In genomic region chr6:89818977-89819335, GRCh38 we compare ENCODE assay signal across 8 cellular contexts. TPM values are rescaled to one million over a fixed set of nuclear protein-coding genes. Genes with fewer than 3 reads are reported as not detected.
DNase-seq lines count a peak whose midpoint lies in the region; ATAC-seq and TF ChIP-seq lines count a peak whose summit lies in the region.

No MANE protein-coding gene starts in this region.

- H3K9me2 ChIP-seq in MM.1S (replicated peaks; ENCODE audit: insufficient read depth, low read length) = no peaks in the 10 kb centered on the region

- peak; percentile 9 to 40 for ATAC-seq in left cardiac atrium
- no peak for ATAC-seq in GM18520 (IDR thresholded peaks at IDR 0.05; ENCODE audit: unreplicated experiment)

- CTCF ChIA-PET in HEK293 (lab: Yijun Ruan, JAX) = interaction anchor here (0.6 to 1.5 kb wide), 4 partner anchors 10 to 219 kb away, joined by 5 to 7 read pairs (median 6); no protein-coding TSS in a partner anchor

- peak overlapping the region; percentile 71 for H3K4me2 ChIP-seq in MM.1S (ENCODE audit: low read depth, low read length)

- H3K9me3 Mint-ChIP-seq in activated naive CD8-positive, alpha-beta T cell (ENCODE audit: low read depth) = no peaks in the 10 kb centered on the region
- no peaks in the 10 kb centered on the region for H3K9me3 Mint-ChIP-seq in progenitor cell of endocrine pancreas (ENCODE audit: low read depth)

- H3K27ac Mint-ChIP-seq in activated naive CD8-positive, alpha-beta T cell = peak overlapping the region; percentile 98
- peak overlapping the region; percentile 95 for H3K27ac Mint-ChIP-seq in progenitor cell of endocrine pancreas

- H3K4me1 ChIP-seq in HEK293 (ENCODE audit: control insufficient read depth, insufficient read depth, low read length) (0 out of 2 replicates have a peak, but pooled peaks cover 4% of the 10 kb centered on the region), MM.1S (ENCODE audit: low read length) (peaks cover 6% of the 10 kb centered on the region; the same call in 1 of the 2 replicates)

- intact Hi-C loops in left cardiac atrium (cut with DNase I) = no loop called here

- no peaks in the 10 kb centered on the region for H3K9me3 ChIP-seq in HEK293 (ENCODE audit: control insufficient read depth, insufficient read depth, low read depth, low read length)
- H3K9me3 ChIP-seq in MM.1S (replicated peaks; ENCODE audit: insufficient read depth, low read length) = no peaks in the 10 kb centered on the region

- H2AFZ ChIP-seq in MM.1S (ENCODE audit: low read length) = peak overlapping the region; percentile 49; the same call in 1 of the 2 replicates

- peaks cover 5% of the 10 kb centered on the region for H3K36me3 Mint-ChIP-seq in activated naive CD8-positive, alpha-beta T cell
- H3K36me3 Mint-ChIP-seq in progenitor cell of endocrine pancreas (ENCODE audit: insufficient read depth) = no peaks in the 10 kb centered on the region

- H3K27me3 ChIP-seq in MM.1S (replicated peaks; ENCODE audit: insufficient read depth, low read length) = no peaks in the 10 kb centered on the region

- TF ChIP-seq CTCF in HEK293 (tag by site-specific recombination; IDR thresholded peaks at IDR 0.05) = no peak
- 0 out of 2 replicates have a peak, but pooled peaks have one; percentile 3 for TF ChIP-seq CTCF in MM.1S (IDR thresholded peaks at IDR 0.05; ENCODE audit: low read length)
- no peak for TF ChIP-seq CTCF in progenitor cell of endocrine pancreas (IDR thresholded peaks at IDR 0.05; ENCODE audit: unreplicated experiment)

- peaks cover 14% of the 10 kb centered on the region; the same call in 1 of the 2 replicates for H4K20me1 ChIP-seq in MM.1S (ENCODE audit: insufficient read depth, low read length)

- H3K79me2 ChIP-seq in MM.1S (ENCODE audit: low read length) = peaks cover 59% of the 10 kb centered on the region

- H3K36me3 ChIP-seq in HEK293 (ENCODE audit: control insufficient read depth in 2 of 2, insufficient read depth in 1 of 2, low read length in 2 of 2) (peaks cover 0 to 3% of the 10 kb centered on the region in 2 experiments; a peak in 1 of 3 replicates), MM.1S (replicated peaks; ENCODE audit: insufficient read depth, low read length) (no peaks in the 10 kb centered on the region)

- H3K4me3 ChIP-seq in HEK293 (ENCODE audit: low read depth, low read length) (peak overlapping the region; percentile 87), MM.1S (ENCODE audit: low read length) (peak overlapping the region; percentile 77)

- peak overlapping the region; percentile 91 for H3K4me3 Mint-ChIP-seq in activated naive CD8-positive, alpha-beta T cell
- peak overlapping the region; percentile 86 for H3K4me3 Mint-ChIP-seq in progenitor cell of endocrine pancreas (ENCODE audit: low read depth)

- H3K27ac ChIP-seq in HEK293 (ENCODE audit: extremely low read depth, low read depth, low read length) (peak overlapping the region; percentile 57), MM.1S (ENCODE audit: low read length) (peak overlapping the region; percentile 84)

- peaks cover 10% of the 10 kb centered on the region for H3F3A ChIP-seq in MM.1S (ENCODE audit: insufficient read depth, low read length)

- peaks cover 34% of the 10 kb centered on the region for H3K4me1 Mint-ChIP-seq in activated naive CD8-positive, alpha-beta T cell (ENCODE audit: low read depth)
- peaks cover 13% of the 10 kb centered on the region for H3K4me1 Mint-ChIP-seq in progenitor cell of endocrine pancreas (ENCODE audit: low read depth)

- peak; percentile 26 to 52 for DNase-seq in NCI-H524 (lab: John Stamatoyannopoulos, UW)
- DNase-seq in NCI-H524 treated with DMSO at 0.1 percent for 48 hours (lab: John Stamatoyannopoulos, UW) = no peak
- DNase-seq in MM.1S = peak; percentile 34
- no peak for DNase-seq in left cardiac atrium
- no peak for DNase-seq in progenitor cell of endocrine pancreas (ENCODE audit: low spot score, unreplicated experiment)

- POLR2A ChIA-PET in HEK293 (lab: Yijun Ruan, JAX) = interaction anchor here (0.8 to 3.0 kb wide), 10 partner anchors 10 to 768 kb away, joined by 3 to 55 read pairs (median 3); partner anchors contain the start of genes CASP8AP2, LYRM2 and MAP3K7

- no peaks in the 10 kb centered on the region for H3K27me3 Mint-ChIP-seq in activated naive CD8-positive, alpha-beta T cell
- H3K27me3 Mint-ChIP-seq in progenitor cell of endocrine pancreas = no peaks in the 10 kb centered on the region

- H3K9ac ChIP-seq in MM.1S (ENCODE audit: low read length) = peak overlapping the region; percentile 78

TF ChIP-seq in HEK293, 187 proteins besides CTCF, POLR2A, EP300 and RAD21 (continues in another document):
- no peak for TF ChIP-seq ZNF544 (tag by site-specific recombination; IDR thresholded peaks at IDR 0.05)
- no peak for TF ChIP-seq ZNF473 (tag by site-specific recombination; IDR thresholded peaks at IDR 0.05)
- peak; percentile 80 for TF ChIP-seq ZBTB17 (tag by site-specific recombination; IDR thresholded peaks at IDR 0.05)
- no peak for TF ChIP-seq KLF7 (tag by site-specific recombination; IDR thresholded peaks at IDR 0.05; ENCODE audit: borderline replicate concordance)
- 0 out of 2 replicates have a peak, but pooled peaks have one; percentile 10 for TF ChIP-seq REST (tag by site-specific recombination; IDR thresholded peaks at IDR 0.05)
- TF ChIP-seq KLF1 (tag by site-specific recombination; IDR thresholded peaks at IDR 0.05) = no peak
- TF ChIP-seq BCL11A (tag by site-specific recombination; IDR thresholded peaks at IDR 0.05; ENCODE audit: low read depth) = no peak
- TF ChIP-seq ZSCAN4 (tag by site-specific recombination; IDR thresholded peaks at IDR 0.05) = no peak
- TF ChIP-seq ZNF521 (tag by site-specific recombination; IDR thresholded peaks at IDR 0.05) = no peak
- TF ChIP-seq ZNF2 (tag by site-specific recombination; IDR thresholded peaks at IDR 0.05) = no peak
- TF ChIP-seq REPIN1 (tag by site-specific recombination; IDR thresholded peaks at IDR 0.05; ENCODE audit: low read depth) = no peak
- no peak for TF ChIP-seq ZNF610 (tag by site-specific recombination; IDR thresholded peaks at IDR 0.05; ENCODE audit: borderline replicate concordance)
- no peak for TF ChIP-seq ZNF19 (tag by site-specific recombination; IDR thresholded peaks at IDR 0.05; ENCODE audit: low read depth)
- no peak for TF ChIP-seq ZNF626 (tag by site-specific recombination; IDR thresholded peaks at IDR 0.05)
- TF ChIP-seq ZNF354C (tag by site-specific recombination; IDR thresholded peaks at IDR 0.05; ENCODE audit: borderline replicate concordance, low read depth) = no peak
- TF ChIP-seq ZFP37 (tag by site-specific recombination; IDR thresholded peaks at IDR 0.05) = peak; percentile 16; the same call in 1 of the 2 replicates
- TF ChIP-seq ZNF335 (tag by site-specific recombination; conservative IDR thresholded peaks at IDR 0.05) = peak; percentile 28; the same call in 1 of the 2 replicates
- TF ChIP-seq ZNF416 (tag by site-specific recombination; IDR thresholded peaks at IDR 0.05) = no peak

RNA-seq across cellular contexts. Expression of gene MDN1, which starts 0.6 kb away (rescaled TPM):
- total RNA-seq in left cardiac atrium = 10 to 100 TPM; 22.4 to 23.6 TPM
- total RNA-seq in progenitor cell of endocrine pancreas = 44.1 and 47.1 TPM in 2 replicates

RNA-seq across cellular contexts. Expression of gene CASP8AP2, which starts 10.7 kb away (rescaled TPM):
- total RNA-seq in left cardiac atrium (10 to 100 TPM; 11.2 to 14.2 TPM), progenitor cell of endocrine pancreas (31.4 and 31.9 TPM in 2 replicates)

Comparison
In these comparisons a context has a peak if more than half of its experiments do, and no peak if none do; other contexts are left out.
1. DNase-seq: peak in NCI-H524 (2 of 2) and MM.1S (single experiment); none in NCI-H524 treated with DMSO at 0.1 percent for 48 hours (single experiment), left cardiac atrium (single experiment) and progenitor cell of endocrine pancreas (single experiment).